ENCODE assay signal across 8 cellular contexts in the genomic region with DNA sequence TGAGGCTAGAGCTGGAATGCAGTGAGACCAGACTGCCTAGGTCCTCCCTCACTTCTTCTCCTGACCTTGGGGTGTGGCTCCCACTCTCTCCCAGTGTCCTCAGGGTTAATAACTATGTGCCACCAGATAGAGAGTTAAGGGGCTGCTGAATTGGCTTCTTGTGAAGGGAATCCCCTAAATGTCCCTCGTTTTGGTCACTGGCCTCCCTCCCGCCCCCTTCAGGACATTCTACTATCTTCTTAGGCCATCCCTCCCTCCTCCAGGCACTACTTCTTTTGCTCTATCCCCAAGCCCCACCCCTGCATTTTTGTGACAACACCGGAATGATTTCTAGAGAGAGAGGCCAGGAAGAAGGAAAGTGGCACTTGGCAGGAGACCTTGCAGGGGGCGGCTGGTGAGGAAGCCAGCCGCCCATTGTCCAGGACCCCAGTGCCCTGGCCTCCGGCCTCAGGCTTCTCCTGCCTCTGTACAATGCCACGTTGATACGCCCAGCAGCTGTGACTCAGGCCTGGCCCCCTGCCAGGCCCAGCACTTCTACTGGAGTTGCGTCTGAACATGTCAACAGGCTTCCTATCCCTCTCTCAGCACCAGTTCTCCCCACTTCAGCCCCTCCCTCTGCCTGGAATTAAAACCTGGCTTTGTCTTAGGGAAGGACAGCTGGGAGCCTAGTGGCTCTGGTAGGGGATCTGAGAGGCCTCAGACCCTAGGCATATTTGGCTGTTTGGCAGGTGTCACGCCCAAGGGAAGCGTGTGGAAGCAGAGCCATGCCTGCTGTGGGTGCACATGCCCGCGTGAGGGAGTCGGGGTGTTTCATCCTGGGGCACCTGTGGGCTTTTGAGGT. TPM values are rescaled to one million over a fixed set of nuclear protein-coding genes. Genes with fewer than 3 reads are reported as not detected.
A peak's percentile ranks its signal among the peaks of the same experiment; 100 is the strongest.
DNase-seq lines count a peak whose midpoint lies in the region; ATAC-seq and TF ChIP-seq lines count a peak whose summit lies in the region.

No MANE protein-coding gene starts in this region.

- 13 to 18% (median 14%) methylated on average over 14 of the region's 14 CpGs for WGBS in adipose tissue, 3 donors
- WGBS in heart left ventricle, 4 donors, result 2 to 12% (median 4%) methylated on average over 13 to 14 of the region's 14 CpGs

- H3K27ac ChIP-seq in adipose tissue (ENCODE audit: low read depth, low read length) (peak overlapping the region; percentile 93), heart left ventricle (peak overlapping the region; percentile 96 to 100 (median 98))

- intact Hi-C loops in heart left ventricle (cut with DNase I), result loop anchor here in 2 of 10 donors (2.0 to 10.0 kb wide), 2 partner anchors 17 to 381 kb away; partner anchors contain the start of gene MEF2D (in 1 of the 2)
- intact Hi-C loops in posterior vena cava (cut with DNase I), result no loop called here

- peak; percentile 25 to 79 for TF ChIP-seq POLR2A in heart left ventricle (IDR thresholded peaks at IDR 0.05)

- TF ChIP-seq CTCF in heart left ventricle (IDR thresholded peaks at IDR 0.05), result peak in 8 of 12 donors; percentile 15 to 48 (median 28)

- peak overlapping the region in 11 of 12 donors; percentile 15 to 100 (median 44) for H3K4me3 ChIP-seq in heart left ventricle

- DNase-seq in ELR (ENCODE audit: low read depth) (peak; percentile 95), NCI-H128 (lab: John Stamatoyannopoulos, UW; ENCODE audit: unreplicated experiment) (peak; percentile 91), heart left ventricle (peak; percentile 94 to 98 (median 97)), posterior vena cava (ENCODE audit: low spot score) (peak; percentile 99)

- H3K9me3 ChIP-seq in heart left ventricle, result no peaks in the 10 kb centered on the region

- H3K36me3 ChIP-seq in heart left ventricle, result peaks cover 0 to 37% (median 0%) of the 10 kb centered on the region in 9 donors

- H3K4me1 ChIP-seq in heart left ventricle, result peaks cover 70 to 100% (median 99%) of the 10 kb centered on the region in 12 donors

- ATAC-seq in SK-N-SH treated with all-trans-retinoic acid at 6 μM for 48 hours (peak; percentile 31), heart left ventricle (peak; percentile 73 to 83 (median 80)), GM18870 (IDR thresholded peaks at IDR 0.05; ENCODE audit: unreplicated experiment) (no peak), GM21737 (IDR thresholded peaks at IDR 0.05; ENCODE audit: unreplicated experiment) (no peak)

- H3K27me3 ChIP-seq in heart left ventricle, result no peaks in the 10 kb centered on the region

TF ChIP-seq in SK-N-SH treated with all-trans-retinoic acid at 6 μM for 48 hours, 23 proteins besides CTCF, POLR2A, EP300 and RAD21:
- TF ChIP-seq ZNF70 (CRISPR knock-in tag; IDR thresholded peaks at IDR 0.05), result no peak
- TF ChIP-seq, protein P1, sequence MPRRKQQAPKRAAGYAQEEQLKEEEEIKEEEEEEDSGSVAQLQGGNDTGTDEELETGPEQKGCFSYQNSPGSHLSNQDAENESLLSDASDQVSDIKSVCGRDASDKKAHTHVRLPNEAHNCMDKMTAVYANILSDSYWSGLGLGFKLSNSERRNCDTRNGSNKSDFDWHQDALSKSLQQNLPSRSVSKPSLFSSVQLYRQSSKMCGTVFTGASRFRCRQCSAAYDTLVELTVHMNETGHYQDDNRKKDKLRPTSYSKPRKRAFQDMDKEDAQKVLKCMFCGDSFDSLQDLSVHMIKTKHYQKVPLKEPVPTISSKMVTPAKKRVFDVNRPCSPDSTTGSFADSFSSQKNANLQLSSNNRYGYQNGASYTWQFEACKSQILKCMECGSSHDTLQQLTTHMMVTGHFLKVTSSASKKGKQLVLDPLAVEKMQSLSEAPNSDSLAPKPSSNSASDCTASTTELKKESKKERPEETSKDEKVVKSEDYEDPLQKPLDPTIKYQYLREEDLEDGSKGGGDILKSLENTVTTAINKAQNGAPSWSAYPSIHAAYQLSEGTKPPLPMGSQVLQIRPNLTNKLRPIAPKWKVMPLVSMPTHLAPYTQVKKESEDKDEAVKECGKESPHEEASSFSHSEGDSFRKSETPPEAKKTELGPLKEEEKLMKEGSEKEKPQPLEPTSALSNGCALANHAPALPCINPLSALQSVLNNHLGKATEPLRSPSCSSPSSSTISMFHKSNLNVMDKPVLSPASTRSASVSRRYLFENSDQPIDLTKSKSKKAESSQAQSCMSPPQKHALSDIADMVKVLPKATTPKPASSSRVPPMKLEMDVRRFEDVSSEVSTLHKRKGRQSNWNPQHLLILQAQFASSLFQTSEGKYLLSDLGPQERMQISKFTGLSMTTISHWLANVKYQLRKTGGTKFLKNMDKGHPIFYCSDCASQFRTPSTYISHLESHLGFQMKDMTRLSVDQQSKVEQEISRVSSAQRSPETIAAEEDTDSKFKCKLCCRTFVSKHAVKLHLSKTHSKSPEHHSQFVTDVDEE (CRISPR knock-in tag; IDR thresholded peaks at IDR 0.05), result peak; percentile 19; the same call in 1 of the 2 replicates
- peak; percentile 50; the same call in 1 of the 2 replicates for TF ChIP-seq CSDC2 (CRISPR knock-in tag; IDR thresholded peaks at IDR 0.05)
- TF ChIP-seq OSR1 (CRISPR knock-in tag; IDR thresholded peaks at IDR 0.05), result no peak
- peak; percentile 74 for TF ChIP-seq ZFP3 (CRISPR knock-in tag; IDR thresholded peaks at IDR 0.05)
- TF ChIP-seq ZC3H10 (CRISPR knock-in tag; IDR thresholded peaks at IDR 0.05), result peak; percentile 52; the same call in 1 of the 2 replicates
- TF ChIP-seq ZNF8 (CRISPR knock-in tag; IDR thresholded peaks at IDR 0.05), result no peak
- peak; percentile 55; the same call in 1 of the 2 replicates for TF ChIP-seq TOX (CRISPR knock-in tag; IDR thresholded peaks at IDR 0.05; ENCODE audit: borderline replicate concordance)
- TF ChIP-seq RARB (CRISPR knock-in tag; IDR thresholded peaks at IDR 0.05), result no peak

RNA-seq across cellular contexts. Expression of gene LMNA, which starts 9.1 kb away (rescaled TPM):
- polyA plus RNA-seq in adipose tissue (100 to 1,000 TPM in 2 of 3 donors, 10 to 100 TPM in 1; 58.6 to 543 (median 239) TPM), heart left ventricle (100 to 1,000 TPM; 257 to 272 TPM)
- total RNA-seq in heart left ventricle (100 to 1,000 TPM; 223 to 396 (median 279) TPM), posterior vena cava (100 to 1,000 TPM; 500 to 599 TPM)

RNA-seq across cellular contexts. Expression of gene SEMA4A, which starts 29.8 kb away (rescaled TPM):
- polyA plus RNA-seq in adipose tissue (1 to 10 TPM; 2.1 to 9.5 (median 7.4) TPM), heart left ventricle (1 to 10 TPM in 1 of 2 donors, under 1 TPM in 1; 0.90 to 1.8 TPM)
- total RNA-seq in heart left ventricle (10 to 100 TPM in 1 of 9 donors, 1 to 10 TPM in 5, under 1 TPM in 3; 0.60 to 10.2 (median 1.6) TPM), posterior vena cava (1 to 10 TPM; 5.8 to 8.0 TPM)

RNA-seq across cellular contexts. Expression of gene MEX3A, which starts 41.3 kb away (rescaled TPM):
- polyA plus RNA-seq in adipose tissue, result under 1 TPM; under 0.01 to 0.43 (median 0.26) TPM
- under 1 TPM; 0.12 to 0.53 (median 0.32) TPM for total RNA-seq in heart left ventricle
- polyA plus RNA-seq in heart left ventricle, result under 1 TPM; 0.15 to 0.42 TPM
- total RNA-seq in posterior vena cava, result under 1 TPM; 0.23 to 0.76 TPM

Comparison
In these comparisons a context has a peak if more than half of its experiments do, and no peak if none do; other contexts are left out.
1. ATAC-seq: peak in SK-N-SH treated with all-trans-retinoic acid at 6 μM for 48 hours (single experiment) and heart left ventricle (4 of 4); none in GM18870 (single experiment) and GM21737 (single experiment).
2. Peak in every context shown above with its lines, with median percentiles within 50 percentile points of each other: DNase-seq.